13 cellular contexts compared by ENCODE assay signal in genomic region chr11:16367252-16367651, GRCh38. TPM values are rescaled to one million over a fixed set of nuclear protein-coding genes. Genes with fewer than 3 reads are reported as not detected.
"Had no signal": no experiment of that assay in that cellular context is flagged by ENCODE, and none has a peak within 500 bp of the region (broad histone marks: within the 10 kb centered on the region; RNA-seq: fewer than 3 reads in every experiment).

No MANE protein-coding gene starts in this region.

- DNase-seq: activated CD4-positive, CD25-positive, alpha-beta regulatory T cell treated with anti-CD3 and anti-CD28 coated beads, Interleukin-2, amount 50 U/mL, for 72 hours; activated naive CD4-positive, alpha-beta T cell; activated naive CD8-positive, alpha-beta T cell treated with anti-CD3 and anti-CD28 coated beads, Interleukin-2, amount 10 ng/mL, durations not matched to agents 7 days and 5 days; activated T-cell treated with anti-CD3 and anti-CD28 coated beads for 4 hours; brain microvascular endothelial cell; effector memory CD8-positive, alpha-beta T cell; foreskin keratinocyte; kidney glomerular epithelial cell; mesenchymal stem cell; natural killer cell; stimulated activated CD4-positive, alpha-beta T cell treated with anti-CD3 and anti-CD28 coated beads, Interleukin-1b, Interleukin-23, amount 100 ng/mL, for 48 hours had no signal

- H3K36me3 ChIP-seq: brain microvascular endothelial cell, neutrophil had no signal

- H3K4me1 ChIP-seq: foreskin keratinocyte had no signal

- H3K27ac ChIP-seq: brain microvascular endothelial cell, foreskin keratinocyte, neutrophil had no signal

- ATAC-seq: effector memory CD8-positive, alpha-beta T cell; foreskin keratinocyte; natural killer cell; stimulated activated effector memory CD8-positive, alpha-beta T cell treated with anti-CD3 and anti-CD28 coated beads, Interleukin-12 subunit alpha, Interleukin-12 subunit beta, amount 100 ng/mL, for 72 hours had no signal

- H3K27me3 ChIP-seq: brain microvascular endothelial cell, foreskin keratinocyte, neutrophil had no signal

- H3K9me3 ChIP-seq: neutrophil had no signal

RNA-seq across cellular contexts. Expression of gene SOX6, which starts 10.9 kb away (rescaled TPM):
- total RNA-seq: activated naive CD8-positive, alpha-beta T cell treated with anti-CD3 and anti-CD28 coated beads, Interleukin-2, amount 10 ng/mL, durations not matched to agents 7 days and 5 days had no signal
